ENCODE assay signal across 19 cellular contexts in the genomic region with DNA sequence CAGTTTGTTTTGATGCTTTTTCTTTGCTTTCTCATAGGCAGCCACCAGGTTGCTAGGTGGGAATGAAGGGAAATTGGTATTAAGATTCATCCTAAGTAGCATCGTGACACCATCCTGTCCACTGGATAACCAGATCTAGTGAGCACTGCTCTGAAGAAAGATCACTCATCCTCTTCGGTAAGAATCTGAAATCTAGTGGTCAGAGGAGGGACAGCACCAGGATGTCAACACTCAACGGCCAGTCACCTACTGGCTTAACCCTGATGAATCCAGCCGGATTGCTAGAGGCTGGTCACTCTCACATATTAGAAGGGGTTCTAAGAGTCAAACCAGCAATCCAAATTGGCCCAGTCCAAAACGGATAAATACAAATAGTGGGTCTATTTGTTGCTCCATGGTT.
"Had no signal": no experiment of that assay in that cellular context is flagged by ENCODE, and none has a peak within 500 bp of the region (broad histone marks: within the 10 kb centered on the region; RNA-seq: fewer than 3 reads in every experiment).

No MANE protein-coding gene starts in this region.

- H3K4me3 ChIP-seq: left ventricle myocardium inferior, prostate gland, spleen, upper lobe of left lung had no signal

- H3K27me3 ChIP-seq: spleen, upper lobe of left lung had no signal

- H3K27ac ChIP-seq: left ventricle myocardium inferior, prostate gland, spleen, upper lobe of left lung had no signal

- H3K4me3 Mint-ChIP-seq: activated T-cell treated with anti-CD3 and anti-CD28 coated beads, Interleukin-2, amount 50 U/mL, for 24 hours; dendritic cell treated with granulocyte-macrophage colony-stimulating factor and Interleukin-4, amounts not matched to agents 40 ng/mL and 50 ng/mL, for 4 days; naive thymus-derived CD4-positive, alpha-beta T cell; T-cell; T-helper 2 cell treated with Interferon-gamma antibody and Interleukin-4, amounts not matched to agents 5 μg/mL and 100 μg/mL, for 36 hours had no signal

- DNase-seq: activated CD8-positive, alpha-beta memory T cell treated with anti-CD3 and anti-CD28 coated beads for 24 hours; activated CD8-positive, alpha-beta memory T cell treated with anti-CD3 and anti-CD28 coated beads, Interleukin-2, amount 50 U/mL, for 4 hours; activated naive CD4-positive, alpha-beta T cell treated with Interleukin-2 at 50 U/mL for 16 hours; activated T-cell treated with anti-CD3 and anti-CD28 coated beads, Interleukin-2, amount 50 U/mL, for 24 hours; amygdala; effector CD4-positive, alpha-beta T cell; foreskin melanocyte; hippocampal formation; left ventricle myocardium inferior; naive thymus-derived CD4-positive, alpha-beta T cell; spleen; stimulated activated CD4-positive, alpha-beta T cell treated with anti-CD3 and anti-CD28 coated beads, Interleukin-4, amount 100 ng/mL, for 1 hour; stimulated activated naive CD8-positive, alpha-beta T cell treated with anti-CD3 and anti-CD28 coated beads, Interleukin-15, Interleukin-2, amounts not matched to agents 100 U/mL and 50 U/mL, for 24 hours; T-cell; upper lobe of left lung had no signal

- H3K27me3 Mint-ChIP-seq: activated T-cell treated with anti-CD3 and anti-CD28 coated beads, Interleukin-2, amount 50 U/mL, for 24 hours; dendritic cell treated with granulocyte-macrophage colony-stimulating factor and Interleukin-4, amounts not matched to agents 40 ng/mL and 50 ng/mL, for 4 days; naive thymus-derived CD4-positive, alpha-beta T cell; T-cell had no signal

- FAIRE-seq: TTC549 had no signal

- H3K36me3 ChIP-seq: prostate gland had no signal

- ATAC-seq: naive thymus-derived CD4-positive, alpha-beta T cell; stimulated activated naive CD8-positive, alpha-beta T cell treated with anti-CD3 and anti-CD28 coated beads, Interleukin-15, Interleukin-2, amounts not matched to agents 100 U/mL and 50 U/mL, for 24 hours; T-cell had no signal

- H3K9me3 Mint-ChIP-seq: activated T-cell treated with anti-CD3 and anti-CD28 coated beads, Interleukin-2, amount 50 U/mL, for 24 hours; dendritic cell treated with granulocyte-macrophage colony-stimulating factor and Interleukin-4, amounts not matched to agents 40 ng/mL and 50 ng/mL, for 4 days; naive thymus-derived CD4-positive, alpha-beta T cell; T-cell; T-helper 2 cell treated with Interferon-gamma antibody and Interleukin-4, amounts not matched to agents 5 μg/mL and 100 μg/mL, for 36 hours had no signal

- H3K9me3 ChIP-seq: left ventricle myocardium inferior, prostate gland, spleen, upper lobe of left lung had no signal

- H3K4me1 ChIP-seq: prostate gland had no signal

- H3K27ac Mint-ChIP-seq: activated T-cell treated with anti-CD3 and anti-CD28 coated beads, Interleukin-2, amount 50 U/mL, for 24 hours; dendritic cell treated with granulocyte-macrophage colony-stimulating factor and Interleukin-4, amounts not matched to agents 40 ng/mL and 50 ng/mL, for 4 days had no signal
